Comparison of ENCODE assay signal across 20 cellular contexts in the genomic region with DNA sequence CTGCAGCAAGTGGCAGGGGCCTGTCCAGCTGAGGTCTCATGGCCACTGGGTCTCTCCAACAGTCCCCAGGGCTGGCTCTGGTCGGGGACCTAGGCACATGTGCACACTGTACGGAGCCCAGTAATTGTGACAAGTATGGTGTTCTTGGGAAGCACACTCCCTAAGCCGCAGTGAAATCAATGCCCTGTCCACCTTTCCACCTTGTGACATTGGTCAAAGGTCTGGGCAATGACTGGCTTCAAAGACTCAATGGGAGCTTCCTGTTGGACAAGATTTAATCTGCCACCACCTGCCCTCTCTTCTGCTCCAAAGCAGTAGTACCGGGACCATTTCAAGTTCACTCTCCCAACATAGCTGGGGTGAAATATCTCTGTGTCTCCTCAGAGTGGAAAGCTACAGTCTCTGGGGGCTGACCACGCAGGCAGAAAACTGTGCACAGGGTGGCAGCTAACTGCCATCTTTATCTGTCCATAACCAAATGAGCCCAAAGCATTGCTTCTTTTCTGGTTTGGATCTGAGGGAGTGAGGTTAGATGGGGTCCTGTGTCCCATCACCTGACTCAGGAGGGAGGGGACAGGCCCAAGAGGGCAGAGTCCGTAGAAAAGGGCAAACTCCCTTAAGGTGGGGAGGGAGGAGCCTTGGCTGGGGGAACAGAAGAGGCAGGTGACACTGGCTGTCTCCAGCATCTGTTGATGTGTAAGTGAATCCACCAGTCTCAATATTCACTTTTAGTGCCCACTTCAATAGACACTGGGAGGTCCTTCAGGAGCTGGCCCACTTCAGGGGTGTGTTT.
DNase-seq lines count a peak whose midpoint lies in the region; ATAC-seq, FAIRE-seq and TF ChIP-seq lines count a peak whose summit lies in the region.
"Had no signal": no experiment of that assay in that cellular context is flagged by ENCODE, and none has a peak within 500 bp of the region (broad histone marks: within the 10 kb centered on the region; RNA-seq: fewer than 3 reads in every experiment).

No MANE protein-coding gene starts in this region.

- DNase-seq in AG04450 (ENCODE audit: low read depth, low spot score) (no peak), colonic mucosa (peak; percentile 17), small intestine (peak; percentile 65), Karpas-422 (no peak), NCI-H524 treated with DMSO at 0.1 percent for 48 hours (lab: John Stamatoyannopoulos, UW) (no peak)
- DNase-seq: BE2C; C1 segment of cervical spinal cord; CD4-positive, CD25-positive, alpha-beta regulatory T cell; CD8-positive, alpha-beta memory T cell; COR-L47; DMS 273 treated with DMSO at 0.1 percent for 48 hours; DMS53; DND-41; EL; GM23248 had no signal

- no peak for ATAC-seq in GM19452 (IDR thresholded peaks at IDR 0.05; ENCODE audit: unreplicated experiment)
- ATAC-seq: GM12878 had no signal

- H3K4me2 ChIP-seq in Karpas-422 (ENCODE audit: low read depth, low read length, poor library complexity, severe bottlenecking) = no peak overlapping the region

- FAIRE-seq in small intestine (lab: Jason Lieb, UNC) = no peak
- FAIRE-seq: GM12878, GM19239 had no signal

- no peak for TF ChIP-seq RAD21 in liver (IDR thresholded peaks at IDR 0.05)

- no peaks in the 10 kb centered on the region for H3K79me2 ChIP-seq in Karpas-422 (ENCODE audit: low read length)

- no peak for TF ChIP-seq CTCF in AG04450 (IDR thresholded peaks at IDR 0.05; ENCODE audit: low read depth, low read length)
- no peak for TF ChIP-seq CTCF in colonic mucosa (IDR thresholded peaks at IDR 0.05)
- no peak for TF ChIP-seq CTCF in liver (IDR thresholded peaks at IDR 0.05; ENCODE audit: low read depth, low read length, missing input control)

- H3K9ac ChIP-seq in colonic mucosa (ENCODE audit: low read depth in 2 of 2, low read length in 2 of 2) (no peak overlapping the region), liver (ENCODE audit: low read depth in 1 of 2, low read length in 2 of 2) (no peak overlapping the region), Karpas-422 (ENCODE audit: low read length) (no peak overlapping the region)
- H3K9ac ChIP-seq: GM23248 had no signal

- H3K4me1 ChIP-seq in colonic mucosa = no peaks in the 10 kb centered on the region
- peaks cover 0 to 16% (median 6%) of the 10 kb centered on the region in 4 donors for H3K4me1 ChIP-seq in liver (ENCODE audit: control insufficient read depth in 4 of 4, insufficient read depth in 4 of 4, low read length in 3 of 4)
- H3K4me1 ChIP-seq in small intestine (ENCODE audit: control insufficient read depth in 2 of 2, insufficient read depth in 1 of 2, low read depth in 1 of 2, low read length in 1 of 2) = peaks cover 0 to 5% of the 10 kb centered on the region in 2 donors
- no peaks in the 10 kb centered on the region for H3K4me1 ChIP-seq in Karpas-422 (ENCODE audit: low read length)
- H3K4me1 ChIP-seq: BE2C, HAP-1 had no signal

- H4K20me1 ChIP-seq in Karpas-422 (ENCODE audit: insufficient read depth, low read depth, low read length) = no peaks in the 10 kb centered on the region

- POLR2A ChIA-PET in AG04450 (lab: Yijun Ruan, JAX) = no interaction called here

- no peak overlapping the region for H2AFZ ChIP-seq in Karpas-422 (ENCODE audit: low read length)
- H2AFZ ChIP-seq: GM23248 had no signal

- H3K27me3 ChIP-seq in AG04450 (ENCODE audit: control insufficient read depth, insufficient read depth, low read length) = no peaks in the 10 kb centered on the region
- H3K27me3 ChIP-seq in colonic mucosa = no peaks in the 10 kb centered on the region
- no peaks in the 10 kb centered on the region for H3K27me3 ChIP-seq in liver (ENCODE audit: control insufficient read depth in 4 of 4, insufficient read depth in 4 of 4, low read length in 3 of 4)
- H3K27me3 ChIP-seq in small intestine (ENCODE audit: control insufficient read depth in 2 of 2, insufficient read depth in 2 of 2, low read length in 2 of 2) = no peaks in the 10 kb centered on the region
- no peaks in the 10 kb centered on the region for H3K27me3 ChIP-seq in Karpas-422 (ENCODE audit: low read length)
- H3K27me3 ChIP-seq: BE2C had no signal

- 65% methylated on average over 6 of the region's 6 CpGs for WGBS in liver
- WGBS in small intestine, 3 donors = 66 to 90% (median 75%) methylated on average over 6 of the region's 6 CpGs

- H3K9me3 ChIP-seq in AG04450 (ENCODE audit: control insufficient read depth, insufficient read depth, low read length) = peaks cover 22% of the 10 kb centered on the region
- no peaks in the 10 kb centered on the region for H3K9me3 ChIP-seq in colonic mucosa
- no peaks in the 10 kb centered on the region for H3K9me3 ChIP-seq in liver (ENCODE audit: control insufficient read depth in 4 of 4, low read length in 3 of 4)
- no peaks in the 10 kb centered on the region for H3K9me3 ChIP-seq in small intestine (ENCODE audit: control insufficient read depth, low read depth)
- no peaks in the 10 kb centered on the region for H3K9me3 ChIP-seq in Karpas-422 (ENCODE audit: low read length)
- H3K9me3 ChIP-seq: BE2C, HAP-1 had no signal

- H3K27ac ChIP-seq in AG04450 (ENCODE audit: low read depth, low read length) (peak overlapping the region; percentile 11), colonic mucosa (no peak overlapping the region), liver (ENCODE audit: low read depth in 1 of 2, low read length in 2 of 2) (no peak overlapping the region), small intestine (ENCODE audit: low read depth in 1 of 2, low read length in 1 of 2) (peak overlapping the region in 1 of 2 donors; percentile 68), Karpas-422 (ENCODE audit: low read length) (no peak overlapping the region)
- H3K27ac ChIP-seq: GM23248 had no signal

- H3K9me2 ChIP-seq in Karpas-422 (replicated peaks; ENCODE audit: insufficient read depth, low read length) = no peaks in the 10 kb centered on the region

- H3K4me3 ChIP-seq in AG04450 (ENCODE audit: low read depth, low read length) (no peak overlapping the region), colonic mucosa (no peak overlapping the region), liver (ENCODE audit: low read depth in 1 of 3, low read length in 3 of 3) (no peak overlapping the region), small intestine (ENCODE audit: low read depth in 1 of 2, low read length in 2 of 2) (no peak overlapping the region), Karpas-422 (ENCODE audit: low read length) (no peak overlapping the region)
- H3K4me3 ChIP-seq: GM12878, GM23248, HAP-1 had no signal

- intact Hi-C loops in colonic mucosa (cut with DNase I) = loop anchor here (10.0 kb wide), 1 partner anchor 141 kb away; no protein-coding TSS in a partner anchor

- peaks cover 8% of the 10 kb centered on the region for H3K36me3 ChIP-seq in colonic mucosa
- peaks cover 2 to 25% (median 13%) of the 10 kb centered on the region in 4 donors for H3K36me3 ChIP-seq in liver (ENCODE audit: control insufficient read depth in 4 of 4, insufficient read depth in 3 of 4, low read depth in 1 of 4, low read length in 3 of 4)
- H3K36me3 ChIP-seq in small intestine (ENCODE audit: control insufficient read depth in 2 of 2, insufficient read depth in 2 of 2, low read length in 2 of 2) = peaks cover 0 to 4% of the 10 kb centered on the region in 2 donors
- no peaks in the 10 kb centered on the region for H3K36me3 ChIP-seq in Karpas-422 (ENCODE audit: insufficient read depth, low read length)
- H3K36me3 ChIP-seq: BE2C had no signal

- CTCF ChIA-PET in AG04450 (lab: Charles Lee) = interaction anchor here (4.3 kb wide), 1 partner anchor 8 kb away, joined by 34 read pairs; no protein-coding TSS in a partner anchor

TF ChIP-seq in liver, 16 proteins besides CTCF, POLR2A, EP300 and RAD21:
- peak; percentile 7 to 13 for TF ChIP-seq HNF4A (conservative IDR thresholded peaks at IDR 0.05)
- TF ChIP-seq, protein P1, sequence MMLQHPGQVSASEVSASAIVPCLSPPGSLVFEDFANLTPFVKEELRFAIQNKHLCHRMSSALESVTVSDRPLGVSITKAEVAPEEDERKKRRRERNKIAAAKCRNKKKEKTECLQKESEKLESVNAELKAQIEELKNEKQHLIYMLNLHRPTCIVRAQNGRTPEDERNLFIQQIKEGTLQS (IDR thresholded peaks at IDR 0.05) = no peak
- no peak for TF ChIP-seq HNF4G (IDR thresholded peaks at IDR 0.05)
- TF ChIP-seq, protein P2, sequence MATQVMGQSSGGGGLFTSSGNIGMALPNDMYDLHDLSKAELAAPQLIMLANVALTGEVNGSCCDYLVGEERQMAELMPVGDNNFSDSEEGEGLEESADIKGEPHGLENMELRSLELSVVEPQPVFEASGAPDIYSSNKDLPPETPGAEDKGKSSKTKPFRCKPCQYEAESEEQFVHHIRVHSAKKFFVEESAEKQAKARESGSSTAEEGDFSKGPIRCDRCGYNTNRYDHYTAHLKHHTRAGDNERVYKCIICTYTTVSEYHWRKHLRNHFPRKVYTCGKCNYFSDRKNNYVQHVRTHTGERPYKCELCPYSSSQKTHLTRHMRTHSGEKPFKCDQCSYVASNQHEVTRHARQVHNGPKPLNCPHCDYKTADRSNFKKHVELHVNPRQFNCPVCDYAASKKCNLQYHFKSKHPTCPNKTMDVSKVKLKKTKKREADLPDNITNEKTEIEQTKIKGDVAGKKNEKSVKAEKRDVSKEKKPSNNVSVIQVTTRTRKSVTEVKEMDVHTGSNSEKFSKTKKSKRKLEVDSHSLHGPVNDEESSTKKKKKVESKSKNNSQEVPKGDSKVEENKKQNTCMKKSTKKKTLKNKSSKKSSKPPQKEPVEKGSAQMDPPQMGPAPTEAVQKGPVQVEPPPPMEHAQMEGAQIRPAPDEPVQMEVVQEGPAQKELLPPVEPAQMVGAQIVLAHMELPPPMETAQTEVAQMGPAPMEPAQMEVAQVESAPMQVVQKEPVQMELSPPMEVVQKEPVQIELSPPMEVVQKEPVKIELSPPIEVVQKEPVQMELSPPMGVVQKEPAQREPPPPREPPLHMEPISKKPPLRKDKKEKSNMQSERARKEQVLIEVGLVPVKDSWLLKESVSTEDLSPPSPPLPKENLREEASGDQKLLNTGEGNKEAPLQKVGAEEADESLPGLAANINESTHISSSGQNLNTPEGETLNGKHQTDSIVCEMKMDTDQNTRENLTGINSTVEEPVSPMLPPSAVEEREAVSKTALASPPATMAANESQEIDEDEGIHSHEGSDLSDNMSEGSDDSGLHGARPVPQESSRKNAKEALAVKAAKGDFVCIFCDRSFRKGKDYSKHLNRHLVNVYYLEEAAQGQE (IDR thresholded peaks at IDR 0.05) = no peak
- no peak for TF ChIP-seq TAF1 (conservative IDR thresholded peaks at IDR 0.05)
- no peak for TF ChIP-seq NR2F2 (IDR thresholded peaks at IDR 0.05)
- no peak for TF ChIP-seq JUND (IDR thresholded peaks at IDR 0.05)
TF ChIP-seq in liver: peak in this region for 1.

Comparison
In these comparisons a context has a peak if more than half of its experiments do, and no peak if none do; other contexts are left out.
1. DNase-seq: peak in colonic mucosa (single experiment) and small intestine (single experiment); none in AG04450 (single experiment), Karpas-422 (single experiment) and NCI-H524 treated with DMSO at 0.1 percent for 48 hours (single experiment).